1 cellular context compared by ENCODE assay signal in the genomic region with DNA sequence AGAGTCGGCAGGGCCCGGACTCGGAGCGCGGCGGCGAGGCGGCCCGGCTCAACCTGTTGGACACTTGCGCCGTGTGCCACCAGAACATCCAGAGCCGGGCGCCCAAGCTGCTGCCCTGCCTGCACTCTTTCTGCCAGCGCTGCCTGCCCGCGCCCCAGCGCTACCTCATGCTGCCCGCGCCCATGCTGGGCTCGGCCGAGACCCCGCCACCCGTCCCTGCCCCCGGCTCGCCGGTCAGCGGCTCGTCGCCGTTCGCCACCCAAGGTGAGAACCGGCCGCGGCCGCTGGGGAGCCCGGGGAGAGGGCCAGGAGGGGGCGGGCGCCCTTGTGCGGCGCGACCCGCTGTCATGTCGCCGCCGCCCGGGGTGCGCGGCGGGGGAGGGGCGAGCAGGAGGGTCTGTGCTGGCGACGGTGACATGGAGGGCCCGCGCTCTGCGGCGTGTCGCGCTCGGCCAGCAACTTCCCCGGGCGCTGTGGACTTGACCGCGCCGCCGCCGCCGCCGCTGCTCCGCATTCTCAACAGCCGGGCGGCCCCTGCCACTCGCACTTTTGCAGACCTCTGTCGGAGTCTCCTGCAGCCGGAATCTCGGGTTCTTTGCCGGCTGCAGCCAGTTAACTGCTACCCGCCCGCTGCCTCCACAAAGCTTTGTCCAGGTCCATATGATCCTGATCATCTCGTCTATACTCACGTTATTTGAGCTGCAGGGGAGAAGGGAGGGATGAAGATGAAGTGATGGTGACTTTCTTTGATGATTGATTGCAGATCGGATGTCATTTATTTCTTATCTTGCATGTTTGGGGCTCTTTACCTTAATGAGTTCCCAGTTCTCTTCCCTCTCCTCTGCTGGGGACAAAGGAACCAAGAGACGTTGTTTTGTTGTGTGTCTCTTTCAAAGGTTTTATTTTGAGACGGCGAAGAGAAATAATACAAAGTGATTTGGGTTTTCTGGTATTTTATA.
TF ChIP-seq lines count a peak whose summit lies in the region.

No MANE protein-coding gene starts in this region.

TF ChIP-seq in HEK293, 187 proteins besides CTCF, POLR2A, EP300 and RAD21 (continued from another document and continues in another):
- TF ChIP-seq, protein P1, sequence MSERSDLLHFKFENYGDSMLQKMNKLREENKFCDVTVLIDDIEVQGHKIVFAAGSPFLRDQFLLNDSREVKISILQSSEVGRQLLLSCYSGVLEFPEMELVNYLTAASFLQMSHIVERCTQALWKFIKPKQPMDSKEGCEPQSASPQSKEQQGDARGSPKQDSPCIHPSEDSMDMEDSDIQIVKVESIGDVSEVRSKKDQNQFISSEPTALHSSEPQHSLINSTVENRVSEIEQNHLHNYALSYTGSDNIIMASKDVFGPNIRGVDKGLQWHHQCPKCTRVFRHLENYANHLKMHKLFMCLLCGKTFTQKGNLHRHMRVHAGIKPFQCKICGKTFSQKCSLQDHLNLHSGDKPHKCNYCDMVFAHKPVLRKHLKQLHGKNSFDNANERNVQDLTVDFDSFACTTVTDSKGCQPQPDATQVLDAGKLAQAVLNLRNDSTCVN (tag by site-specific recombination; optimal IDR thresholded peaks at IDR 0.05) = peak; percentile 75
- TF ChIP-seq, protein P2, sequence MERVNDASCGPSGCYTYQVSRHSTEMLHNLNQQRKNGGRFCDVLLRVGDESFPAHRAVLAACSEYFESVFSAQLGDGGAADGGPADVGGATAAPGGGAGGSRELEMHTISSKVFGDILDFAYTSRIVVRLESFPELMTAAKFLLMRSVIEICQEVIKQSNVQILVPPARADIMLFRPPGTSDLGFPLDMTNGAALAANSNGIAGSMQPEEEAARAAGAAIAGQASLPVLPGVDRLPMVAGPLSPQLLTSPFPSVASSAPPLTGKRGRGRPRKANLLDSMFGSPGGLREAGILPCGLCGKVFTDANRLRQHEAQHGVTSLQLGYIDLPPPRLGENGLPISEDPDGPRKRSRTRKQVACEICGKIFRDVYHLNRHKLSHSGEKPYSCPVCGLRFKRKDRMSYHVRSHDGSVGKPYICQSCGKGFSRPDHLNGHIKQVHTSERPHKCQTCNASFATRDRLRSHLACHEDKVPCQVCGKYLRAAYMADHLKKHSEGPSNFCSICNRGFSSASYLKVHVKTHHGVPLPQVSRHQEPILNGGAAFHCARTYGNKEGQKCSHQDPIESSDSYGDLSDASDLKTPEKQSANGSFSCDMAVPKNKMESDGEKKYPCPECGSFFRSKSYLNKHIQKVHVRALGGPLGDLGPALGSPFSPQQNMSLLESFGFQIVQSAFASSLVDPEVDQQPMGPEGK (tag by site-specific recombination; IDR thresholded peaks at IDR 0.05) = no peak
- TF ChIP-seq ZNF335 (tag by site-specific recombination; conservative IDR thresholded peaks at IDR 0.05) (peak; percentile 34; the same call in 1 of the 2 replicates), ZNF23 (tag by site-specific recombination; IDR thresholded peaks at IDR 0.05; ENCODE audit: borderline replicate concordance) (no peak), ZNF449 (tag by site-specific recombination; IDR thresholded peaks at IDR 0.05) (peak; percentile 13; the same call in 1 of the 2 replicates), BCL6B (tag by site-specific recombination; IDR thresholded peaks at IDR 0.05) (no peak), ZBTB48 (tag by site-specific recombination; IDR thresholded peaks at IDR 0.05) (no peak), ZNF791 (tag by site-specific recombination; IDR thresholded peaks at IDR 0.05) (no peak), ZNF837 (tag by site-specific recombination; IDR thresholded peaks at IDR 0.05) (0 out of 2 replicates have a peak, but pooled peaks have one; percentile 38), ZNF433 (tag by site-specific recombination; IDR thresholded peaks at IDR 0.05; ENCODE audit: low read depth) (no peak), ZBTB7A (tag by site-specific recombination; IDR thresholded peaks at IDR 0.05; ENCODE audit: low read depth) (no peak), ZNF138 (tag by site-specific recombination; IDR thresholded peaks at IDR 0.05; ENCODE audit: borderline replicate concordance) (no peak), ZNF530 (tag by site-specific recombination; IDR thresholded peaks at IDR 0.05; ENCODE audit: low read depth) (no peak), PRDM1 (tag by site-specific recombination; IDR thresholded peaks at IDR 0.05) (peak; percentile 64), ZNF274 (IDR thresholded peaks at IDR 0.05; ENCODE audit: low read length) (no peak), ZNF274 (tag by site-specific recombination; IDR thresholded peaks at IDR 0.05; ENCODE audit: borderline replicate concordance) (no peak), ATF2 (tag by site-specific recombination; IDR thresholded peaks at IDR 0.05; ENCODE audit: low read depth) (no peak), PRDM6 (tag by site-specific recombination; IDR thresholded peaks at IDR 0.05) (no peak), ZNF221 (tag by site-specific recombination; IDR thresholded peaks at IDR 0.05; ENCODE audit: borderline replicate concordance) (no peak), SALL2 (tag by site-specific recombination; IDR thresholded peaks at IDR 0.05; ENCODE audit: borderline replicate concordance) (no peak), ZNF114 (tag by site-specific recombination; IDR thresholded peaks at IDR 0.05) (no peak), SCRT2 (tag by site-specific recombination; IDR thresholded peaks at IDR 0.05) (peak; percentile 94), ZNF423 (tag by site-specific recombination; IDR thresholded peaks at IDR 0.05) (peak; percentile 49; the same call in 1 of the 2 replicates), ZNF561 (tag by site-specific recombination; IDR thresholded peaks at IDR 0.05; ENCODE audit: borderline replicate concordance) (0 out of 2 replicates have a peak, but pooled peaks have one; percentile 32), ZFP41 (tag by site-specific recombination; IDR thresholded peaks at IDR 0.05; ENCODE audit: borderline replicate concordance) (no peak), ZNF707 (tag by site-specific recombination; IDR thresholded peaks at IDR 0.05) (no peak), ZBTB17 (tag by site-specific recombination; IDR thresholded peaks at IDR 0.05) (peak; percentile 91), ZNF629 (tag by site-specific recombination; IDR thresholded peaks at IDR 0.05) (0 out of 2 replicates have a peak, but pooled peaks have one; percentile 17), SCRT1 (tag by site-specific recombination; IDR thresholded peaks at IDR 0.05; ENCODE audit: borderline replicate concordance) (no peak), ZNF280C (tag by site-specific recombination; IDR thresholded peaks at IDR 0.05) (no peak), ZNF174 (tag by site-specific recombination; IDR thresholded peaks at IDR 0.05) (no peak), OSR2 (tag by site-specific recombination; IDR thresholded peaks at IDR 0.05) (no peak)
- TF ChIP-seq, protein P3, sequence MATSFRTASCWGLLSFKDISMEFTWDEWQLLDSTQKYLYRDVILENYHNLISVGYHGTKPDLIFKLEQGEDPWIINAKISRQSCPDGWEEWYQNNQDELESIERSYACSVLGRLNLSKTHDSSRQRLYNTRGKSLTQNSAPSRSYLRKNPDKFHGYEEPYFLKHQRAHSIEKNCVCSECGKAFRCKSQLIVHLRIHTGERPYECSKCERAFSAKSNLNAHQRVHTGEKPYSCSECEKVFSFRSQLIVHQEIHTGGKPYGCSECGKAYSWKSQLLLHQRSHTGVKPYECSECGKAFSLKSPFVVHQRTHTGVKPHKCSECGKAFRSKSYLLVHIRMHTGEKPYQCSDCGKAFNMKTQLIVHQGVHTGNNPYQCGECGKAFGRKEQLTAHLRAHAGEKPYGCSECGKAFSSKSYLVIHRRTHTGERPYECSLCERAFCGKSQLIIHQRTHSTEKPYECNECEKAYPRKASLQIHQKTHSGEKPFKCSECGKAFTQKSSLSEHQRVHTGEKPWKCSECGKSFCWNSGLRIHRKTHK (tag by site-specific recombination; IDR thresholded peaks at IDR 0.05) = no peak
- TF ChIP-seq, protein P4, sequence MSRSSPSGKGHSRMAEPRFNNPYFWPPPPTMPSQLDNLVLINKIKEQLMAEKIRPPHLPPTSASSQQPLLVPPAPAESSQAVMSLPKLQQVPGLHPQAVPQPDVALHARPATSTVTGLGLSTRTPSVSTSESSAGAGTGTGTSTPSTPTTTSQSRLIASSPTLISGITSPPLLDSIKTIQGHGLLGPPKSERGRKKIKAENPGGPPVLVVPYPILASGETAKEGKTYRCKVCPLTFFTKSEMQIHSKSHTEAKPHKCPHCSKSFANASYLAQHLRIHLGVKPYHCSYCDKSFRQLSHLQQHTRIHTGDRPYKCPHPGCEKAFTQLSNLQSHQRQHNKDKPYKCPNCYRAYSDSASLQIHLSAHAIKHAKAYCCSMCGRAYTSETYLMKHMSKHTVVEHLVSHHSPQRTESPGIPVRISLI (tag by site-specific recombination; IDR thresholded peaks at IDR 0.05) = no peak
- TF ChIP-seq, protein P5, sequence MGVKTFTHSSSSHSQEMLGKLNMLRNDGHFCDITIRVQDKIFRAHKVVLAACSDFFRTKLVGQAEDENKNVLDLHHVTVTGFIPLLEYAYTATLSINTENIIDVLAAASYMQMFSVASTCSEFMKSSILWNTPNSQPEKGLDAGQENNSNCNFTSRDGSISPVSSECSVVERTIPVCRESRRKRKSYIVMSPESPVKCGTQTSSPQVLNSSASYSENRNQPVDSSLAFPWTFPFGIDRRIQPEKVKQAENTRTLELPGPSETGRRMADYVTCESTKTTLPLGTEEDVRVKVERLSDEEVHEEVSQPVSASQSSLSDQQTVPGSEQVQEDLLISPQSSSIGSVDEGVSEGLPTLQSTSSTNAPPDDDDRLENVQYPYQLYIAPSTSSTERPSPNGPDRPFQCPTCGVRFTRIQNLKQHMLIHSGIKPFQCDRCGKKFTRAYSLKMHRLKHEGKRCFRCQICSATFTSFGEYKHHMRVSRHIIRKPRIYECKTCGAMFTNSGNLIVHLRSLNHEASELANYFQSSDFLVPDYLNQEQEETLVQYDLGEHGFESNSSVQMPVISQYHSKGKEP (tag by site-specific recombination; IDR thresholded peaks at IDR 0.05) = no peak
- TF ChIP-seq, protein P6, sequence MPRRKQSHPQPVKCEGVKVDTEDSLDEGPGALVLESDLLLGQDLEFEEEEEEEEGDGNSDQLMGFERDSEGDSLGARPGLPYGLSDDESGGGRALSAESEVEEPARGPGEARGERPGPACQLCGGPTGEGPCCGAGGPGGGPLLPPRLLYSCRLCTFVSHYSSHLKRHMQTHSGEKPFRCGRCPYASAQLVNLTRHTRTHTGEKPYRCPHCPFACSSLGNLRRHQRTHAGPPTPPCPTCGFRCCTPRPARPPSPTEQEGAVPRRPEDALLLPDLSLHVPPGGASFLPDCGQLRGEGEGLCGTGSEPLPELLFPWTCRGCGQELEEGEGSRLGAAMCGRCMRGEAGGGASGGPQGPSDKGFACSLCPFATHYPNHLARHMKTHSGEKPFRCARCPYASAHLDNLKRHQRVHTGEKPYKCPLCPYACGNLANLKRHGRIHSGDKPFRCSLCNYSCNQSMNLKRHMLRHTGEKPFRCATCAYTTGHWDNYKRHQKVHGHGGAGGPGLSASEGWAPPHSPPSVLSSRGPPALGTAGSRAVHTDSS (tag by site-specific recombination; IDR thresholded peaks at IDR 0.05) = peak; percentile 86
